ENCODE assay signal across 11 cellular contexts in genomic region chr3:71056327-71056726, GRCh38.
DNase-seq lines count a peak whose midpoint lies in the region; ATAC-seq and TF ChIP-seq lines count a peak whose summit lies in the region.
"Had no signal": no experiment of that assay in that cellular context is flagged by ENCODE, and none has a peak within 500 bp of the region (broad histone marks: within the 10 kb centered on the region; RNA-seq: fewer than 3 reads in every experiment).

No MANE protein-coding gene starts in this region.

- 44 to 52% methylated on average over 5 of the region's 5 CpGs for WGBS in heart right ventricle, 2 donors
- WGBS in mammary epithelial cell (ENCODE audit: low coverage, missing lambda C conversion rate) = 6% methylated on average over 5 of the region's 5 CpGs
- WGBS in ovary, 3 donors = 53 to 66% (median 65%) methylated on average over 5 of the region's 5 CpGs

- peak overlapping the region; percentile 53 for H3K27ac Mint-ChIP-seq in memory B cell
- no peak overlapping the region for H3K27ac Mint-ChIP-seq in T-helper 2 cell treated with Interferon-gamma antibody and Interleukin-4, amounts not matched to agents 5 μg/mL and 100 μg/mL, for 36 hours

- no peak for DNase-seq in heart right ventricle
- no peak for DNase-seq in cardiac septum (ENCODE audit: low spot score)
- peak; percentile 72 for DNase-seq in mammary epithelial cell
- DNase-seq in memory B cell (ENCODE audit: low spot score in 2 of 2) = no peak
- no peak for DNase-seq in uterus
- DNase-seq in ovary = no peak
- DNase-seq in T-helper 2 cell treated with Interferon-gamma antibody and Interleukin-4, amounts not matched to agents 5 μg/mL and 100 μg/mL, for 36 hours (ENCODE audit: low spot score) = no peak
- DNase-seq in NCI-H510A treated with DMSO at 0.1 percent for 48 hours (lab: John Stamatoyannopoulos, UW) = no peak
- DNase-seq: NCI-H1105 had no signal

- H3K27me3 ChIP-seq in heart right ventricle (no peaks in the 10 kb centered on the region), mammary epithelial cell (ENCODE audit: insufficient read depth, low read length) (no peaks in the 10 kb centered on the region), uterus (no peaks in the 10 kb centered on the region), ovary (no peaks in the 10 kb centered on the region)

- H3K4me2 ChIP-seq in mammary epithelial cell (ENCODE audit: insufficient read depth, low read depth, low read length) = peak overlapping the region; percentile 78
- H3K4me2 ChIP-seq: BLaER1 had no signal

- H3K9me3 ChIP-seq in heart right ventricle (no peaks in the 10 kb centered on the region), mammary epithelial cell (replicated peaks; ENCODE audit: insufficient read depth, low read length) (no peaks in the 10 kb centered on the region), uterus (no peaks in the 10 kb centered on the region), ovary (no peaks in the 10 kb centered on the region)
- H3K9me3 ChIP-seq: BLaER1 had no signal

- BruUV-seq in mammary epithelial cell (replicated peaks; lab: Mats Ljungman, UMichigan) = no TSS peak

- no peak for TF ChIP-seq EP300 in ovary (IDR thresholded peaks at IDR 0.05)

- TF ChIP-seq POLR2A in uterus (IDR thresholded peaks at IDR 0.05) (no peak), ovary (IDR thresholded peaks at IDR 0.05) (no peak)

- peak overlapping the region in 4 of 10 donors; percentile 10 to 31 (median 16) for H3K4me3 ChIP-seq in heart right ventricle
- peak overlapping the region in 2 of 3 experiments; percentile 25 to 43 for H3K4me3 ChIP-seq in mammary epithelial cell (replicated peaks in 1 of 3; ENCODE audit: insufficient read depth in 1 of 3, low read depth in 2 of 3, low read length in 3 of 3)
- no peak overlapping the region for H3K4me3 ChIP-seq in uterus
- no peak overlapping the region for H3K4me3 ChIP-seq in ovary
- H3K4me3 ChIP-seq: BLaER1, lung had no signal

- no peak for TF ChIP-seq CTCF in heart right ventricle (IDR thresholded peaks at IDR 0.05)
- no peak for TF ChIP-seq CTCF in mammary epithelial cell (conservative IDR thresholded peaks at IDR 0.05 in 1 of 2, IDR thresholded peaks at IDR 0.05 in 1 of 2; ENCODE audit: extremely low read depth in 1 of 2, insufficient read depth in 1 of 2, low read depth in 1 of 2, low read length in 2 of 2)
- TF ChIP-seq CTCF in uterus (IDR thresholded peaks at IDR 0.05) = no peak
- no peak for TF ChIP-seq CTCF in ovary (IDR thresholded peaks at IDR 0.05)

- H4K20me1 ChIP-seq in mammary epithelial cell (ENCODE audit: insufficient read depth, low read length) = no peaks in the 10 kb centered on the region

- in situ Hi-C loops in mammary epithelial cell (cut with MboI; ENCODE audit: low sequenced_read_pairs in 2 of 2) = loop anchor here in 1 of 2 donors (25.0 kb wide), 1 partner anchor 531 kb away; the partner anchor contains the start of gene FOXP1

- no peaks in the 10 kb centered on the region for H3K27me3 Mint-ChIP-seq in memory B cell
- H3K27me3 Mint-ChIP-seq in T-helper 2 cell treated with Interferon-gamma antibody and Interleukin-4, amounts not matched to agents 5 μg/mL and 100 μg/mL, for 36 hours (ENCODE audit: low read depth) = no peaks in the 10 kb centered on the region

- H3K79me2 ChIP-seq in mammary epithelial cell (ENCODE audit: insufficient read depth, low read length) = peaks cover 93% of the 10 kb centered on the region

- H3K27ac ChIP-seq in heart right ventricle (peak overlapping the region; percentile 18 to 96 (median 74)), mammary epithelial cell (ENCODE audit: insufficient read depth, low read depth, low read length) (peak overlapping the region; percentile 98), uterus (peak overlapping the region; percentile 94 to 98), ovary (peak overlapping the region in 1 of 2 donors; percentile 44)
- H3K27ac ChIP-seq: BLaER1 had no signal

- intact Hi-C loops in heart right ventricle (cut with DNase I) (no loop called here), cardiac septum (cut with DNase I) (no loop called here), mammary epithelial cell (cut with micrococcal nuclease) (loop anchor here (10.0 kb wide), 1 partner anchor 628 kb away; no protein-coding TSS in a partner anchor), uterus (cut with DNase I; ENCODE audit: low total_unique reads) (no loop called here), ovary (cut with DNase I) (no loop called here)

- H3K4me1 Mint-ChIP-seq in memory B cell = peaks cover 51% of the 10 kb centered on the region
- peaks cover 80% of the 10 kb centered on the region for H3K4me1 Mint-ChIP-seq in T-helper 2 cell treated with Interferon-gamma antibody and Interleukin-4, amounts not matched to agents 5 μg/mL and 100 μg/mL, for 36 hours (ENCODE audit: low read depth)

- peaks cover 28% of the 10 kb centered on the region for H3K36me3 Mint-ChIP-seq in memory B cell
- H3K36me3 Mint-ChIP-seq in T-helper 2 cell treated with Interferon-gamma antibody and Interleukin-4, amounts not matched to agents 5 μg/mL and 100 μg/mL, for 36 hours (ENCODE audit: low read depth) = peaks cover 41% of the 10 kb centered on the region

- ATAC-seq in heart right ventricle = peak in 3 of 8 donors; percentile 35 to 54 (median 38)
- ATAC-seq in memory B cell (ENCODE audit: low read depth) = no peak

- peak overlapping the region; percentile 85 for H3K9ac ChIP-seq in mammary epithelial cell (ENCODE audit: insufficient read depth, low read length)
- H3K9ac ChIP-seq: BLaER1 had no signal

- H3K4me3 Mint-ChIP-seq in memory B cell = no peak overlapping the region
- no peak overlapping the region for H3K4me3 Mint-ChIP-seq in T-helper 2 cell treated with Interferon-gamma antibody and Interleukin-4, amounts not matched to agents 5 μg/mL and 100 μg/mL, for 36 hours

- no peaks in the 10 kb centered on the region for H3K9me3 Mint-ChIP-seq in memory B cell
- H3K9me3 Mint-ChIP-seq in T-helper 2 cell treated with Interferon-gamma antibody and Interleukin-4, amounts not matched to agents 5 μg/mL and 100 μg/mL, for 36 hours = no peaks in the 10 kb centered on the region

- H2AFZ ChIP-seq in mammary epithelial cell (ENCODE audit: low read depth, low read length) = peak overlapping the region; percentile 45

- dilution Hi-C loops in mammary epithelial cell (cut with HindIII; ENCODE audit: low sequenced_read_pairs) = loop anchor here (5.0 kb wide), 1 partner anchor 34 kb away; no protein-coding TSS in a partner anchor

- H3K36me3 ChIP-seq in heart right ventricle = peaks cover 0 to 35% (median 0%) of the 10 kb centered on the region in 9 donors
- peaks cover 5% of the 10 kb centered on the region for H3K36me3 ChIP-seq in mammary epithelial cell (ENCODE audit: insufficient read depth, low read length)
- no peaks in the 10 kb centered on the region for H3K36me3 ChIP-seq in uterus
- H3K36me3 ChIP-seq in ovary = no peaks in the 10 kb centered on the region

- H3K4me1 ChIP-seq in heart right ventricle (peaks cover 12 to 100% (median 98%) of the 10 kb centered on the region in 9 donors), mammary epithelial cell (ENCODE audit: insufficient read depth, low read length) (peaks cover 57% of the 10 kb centered on the region), uterus (peaks cover 25 to 28% of the 10 kb centered on the region in 2 donors), ovary (ENCODE audit: insufficient read depth) (peaks cover 25% of the 10 kb centered on the region)

- CTCF ChIA-PET in mammary epithelial cell (lab: Charles Lee; ENCODE audit: low non-redundant PET) = interaction anchor here (0.6 kb wide), 1 partner anchor 253 kb away, joined by 5 read pairs; no protein-coding TSS in a partner anchor

Comparison
In these comparisons a context has a peak if more than half of its experiments do, and no peak if none do; other contexts are left out.
1. H3K4me3 ChIP-seq: peak in mammary epithelial cell (2 of 3); none in uterus (0 of 2) and ovary (single experiment).